ENCODE assay signal across 8 cellular contexts in genomic region chr5:65925094-65925600, GRCh38. TPM values are rescaled to one million over a fixed set of nuclear protein-coding genes. Genes with fewer than 3 reads are reported as not detected.
DNase-seq lines count a peak whose midpoint lies in the region; ATAC-seq and TF ChIP-seq lines count a peak whose summit lies in the region.

No MANE protein-coding gene starts in this region.

- H3K27me3 Mint-ChIP-seq in activated T-helper 2 cell treated with anti-CD3 and anti-CD28 coated beads, Interferon-gamma antibody, Interleukin-2, Interleukin-4, amounts not matched to agents 10 μg/mL and 5 μg/mL and 100 μg/mL, durations not matched to agents 14 hours and 24 hours and 36 hours (ENCODE audit: low read depth) = peaks cover 29% of the 10 kb centered on the region
- peaks cover 3% of the 10 kb centered on the region for H3K27me3 Mint-ChIP-seq in neural progenitor cell (ENCODE audit: insufficient read depth, low read depth)

- peak overlapping the region; percentile 81 for H3K27ac Mint-ChIP-seq in activated T-helper 2 cell treated with anti-CD3 and anti-CD28 coated beads, Interferon-gamma antibody, Interleukin-2, Interleukin-4, amounts not matched to agents 10 μg/mL and 5 μg/mL and 100 μg/mL, durations not matched to agents 14 hours and 24 hours and 36 hours
- H3K27ac Mint-ChIP-seq in neural progenitor cell = peak overlapping the region; percentile 98

- H4K20me1 ChIP-seq in neural progenitor cell (ENCODE audit: low read depth) = peaks cover 25% of the 10 kb centered on the region

- H3F3A ChIP-seq in neural progenitor cell (ENCODE audit: low read depth) = peaks cover 65% of the 10 kb centered on the region

- H3K4me2 ChIP-seq in neural progenitor cell = peak overlapping the region; percentile 88

- H3K4me3 Mint-ChIP-seq in activated T-helper 2 cell treated with anti-CD3 and anti-CD28 coated beads, Interferon-gamma antibody, Interleukin-2, Interleukin-4, amounts not matched to agents 10 μg/mL and 5 μg/mL and 100 μg/mL, durations not matched to agents 14 hours and 24 hours and 36 hours (ENCODE audit: low read depth) = peak overlapping the region; percentile 78
- peak overlapping the region; percentile 95 for H3K4me3 Mint-ChIP-seq in neural progenitor cell

- no peaks in the 10 kb centered on the region for H3K36me3 ChIP-seq in neural progenitor cell

- intact Hi-C loops in activated T-helper 2 cell treated with anti-CD3 and anti-CD28 coated beads, Interferon-gamma antibody, Interleukin-2, Interleukin-4, amounts not matched to agents 10 μg/mL and 5 μg/mL and 100 μg/mL, durations not matched to agents 14 hours and 24 hours and 36 hours (cut with micrococcal nuclease) = loop anchor here (2.0 to 5.0 kb wide), 6 partner anchors 46 to 443 kb away; partner anchors contain the start of gene ADAMTS6

- in situ Hi-C loops in Caki2 (cut with HindIII; ENCODE audit: low pct_unique_long_range_greater_than_20kb, low sequenced_read_pairs) = no loop called here

- peaks cover 4% of the 10 kb centered on the region for H3K36me3 Mint-ChIP-seq in activated T-helper 2 cell treated with anti-CD3 and anti-CD28 coated beads, Interferon-gamma antibody, Interleukin-2, Interleukin-4, amounts not matched to agents 10 μg/mL and 5 μg/mL and 100 μg/mL, durations not matched to agents 14 hours and 24 hours and 36 hours (ENCODE audit: low read depth)
- peaks cover 4% of the 10 kb centered on the region for H3K36me3 Mint-ChIP-seq in neural progenitor cell

- peak overlapping the region; percentile 98 for H3K27ac ChIP-seq in neural progenitor cell
- peak overlapping the region; percentile 98 for H3K27ac ChIP-seq in substantia nigra (ENCODE audit: low read depth, low read length, poor library complexity, severe bottlenecking)

- DNase-seq in Caki2 (ENCODE audit: low read depth) (peak; percentile 69), HUDEP-2 (lab: John Stamatoyannopoulos, UW; ENCODE audit: unreplicated experiment in 76 of 76) (peak in 64 of 76 experiments; percentile 5 to 74 (median 45)), RPMI7951 (ENCODE audit: low read depth) (peak; percentile 69), fibroblast of the aortic adventitia (ENCODE audit: low read depth) (peak; percentile 71), neural progenitor cell (ENCODE audit: low spot score) (peak; percentile 84), substantia nigra (lab: John Stamatoyannopoulos, UW) (peak in 46 of 49 donors; percentile 10 to 93 (median 74))
- peak; percentile 68 for DNase-seq in activated T-helper 2 cell treated with anti-CD3 and anti-CD28 coated beads, Interferon-gamma antibody, Interleukin-2, Interleukin-4, amounts not matched to agents 10 μg/mL and 5 μg/mL and 100 μg/mL, durations not matched to agents 14 hours and 24 hours and 36 hours (ENCODE audit: low spot score)

- H3K79me2 ChIP-seq in neural progenitor cell (ENCODE audit: low read depth) = peaks cover 51% of the 10 kb centered on the region

- peak overlapping the region; percentile 81 for H2AFZ ChIP-seq in neural progenitor cell (replicated peaks)

- H3K27me3 ChIP-seq in neural progenitor cell = peaks cover 10% of the 10 kb centered on the region

- peak; percentile 44 for ATAC-seq in GM21367 (IDR thresholded peaks at IDR 0.05; ENCODE audit: unreplicated experiment)

- H3K9me3 ChIP-seq in neural progenitor cell (ENCODE audit: low read depth) = no peaks in the 10 kb centered on the region

- H3K4me1 Mint-ChIP-seq in activated T-helper 2 cell treated with anti-CD3 and anti-CD28 coated beads, Interferon-gamma antibody, Interleukin-2, Interleukin-4, amounts not matched to agents 10 μg/mL and 5 μg/mL and 100 μg/mL, durations not matched to agents 14 hours and 24 hours and 36 hours (ENCODE audit: low read depth) = peaks cover 14% of the 10 kb centered on the region
- H3K4me1 Mint-ChIP-seq in neural progenitor cell = peaks cover 26% of the 10 kb centered on the region

- H3K4me3 ChIP-seq in fibroblast of the aortic adventitia (ENCODE audit: low read depth, low read length) (peak overlapping the region; percentile 82), neural progenitor cell (peak overlapping the region; percentile 84)

- H3K9ac ChIP-seq in neural progenitor cell = peak overlapping the region; percentile 89

- H3K9me3 Mint-ChIP-seq in activated T-helper 2 cell treated with anti-CD3 and anti-CD28 coated beads, Interferon-gamma antibody, Interleukin-2, Interleukin-4, amounts not matched to agents 10 μg/mL and 5 μg/mL and 100 μg/mL, durations not matched to agents 14 hours and 24 hours and 36 hours = no peaks in the 10 kb centered on the region
- no peaks in the 10 kb centered on the region for H3K9me3 Mint-ChIP-seq in neural progenitor cell

- no peak for TF ChIP-seq CTCF in fibroblast of the aortic adventitia (IDR thresholded peaks at IDR 0.05; ENCODE audit: insufficient read depth, low read length)
- TF ChIP-seq CTCF in neural progenitor cell (IDR thresholded peaks at IDR 0.05) = no peak

- H3K4me1 ChIP-seq in neural progenitor cell = peaks cover 50% of the 10 kb centered on the region

RNA-seq across cellular contexts. Expression of gene ERBIN, which starts 1.2 kb away (rescaled TPM):
- 13.4 and 24.2 TPM in 2 replicates for total RNA-seq in Caki2 (2014; rRNA removed; shearing (Covaris generic); ENCODE audit: low replicate concordance)
- 35.0 and 46.0 TPM in 2 replicates for total RNA-seq in RPMI7951 (2014; rRNA removed; shearing (Covaris generic))
- 38.8 and 39.3 TPM in 2 replicates for total RNA-seq in activated T-helper 2 cell treated with anti-CD3 and anti-CD28 coated beads, Interferon-gamma antibody, Interleukin-2, Interleukin-4, amounts not matched to agents 10 μg/mL and 5 μg/mL and 100 μg/mL, durations not matched to agents 14 hours and 24 hours and 36 hours
- 96.3 and 120 TPM in 2 replicates for total RNA-seq in fibroblast of the aortic adventitia (ENCODE audit: low replicate concordance)
- 46.5 and 77.6 TPM in 2 replicates for total RNA-seq in neural progenitor cell (ENCODE audit: low replicate concordance)

Comparison
In these comparisons a context has a peak if more than half of its experiments do, and no peak if none do; other contexts are left out.
1. Peak in every context shown above with its lines: DNase-seq, ATAC-seq, H3K4me3 ChIP-seq and H3K27ac ChIP-seq.